In genomic region chr3:69288161-69288895, GRCh38 we compare ENCODE assay signal across 9 cellular contexts.
DNase-seq lines count a peak whose midpoint lies in the region; ATAC-seq, FAIRE-seq and TF ChIP-seq lines count a peak whose summit lies in the region.
"Had no signal": no experiment of that assay in that cellular context is flagged by ENCODE, and none has a peak within 500 bp of the region (broad histone marks: within the 10 kb centered on the region; RNA-seq: fewer than 3 reads in every experiment).

No MANE protein-coding gene starts in this region.

- DNase-seq in NCI-H1105 treated with DMSO at 0.1 percent for 48 hours (lab: John Stamatoyannopoulos, UW) (peak; percentile 9), NCI-H1105 (lab: John Stamatoyannopoulos, UW) (no peak), K562 (ENCODE audit: extremely low read depth in 1 of 4, low spot score in 3 of 4) (no peak), inferior parietal cortex (ENCODE audit: extremely low spot score) (no peak), Ammon's horn (ENCODE audit: low spot score) (no peak)
- DNase-seq in stimulated activated CD4-positive, alpha-beta T cell treated with anti-CD3 and anti-CD28 coated beads, Interleukin-4, amount 100 ng/mL, for 48 hours (ENCODE audit: low read depth in 2 of 2): peak; percentile 34 to 65
- DNase-seq in CD4-positive, alpha-beta T cell: no peak

- H4K20me1 ChIP-seq in KMS-11 (ENCODE audit: insufficient read depth) (no peaks in the 10 kb centered on the region), K562 (replicated peaks; ENCODE audit: control insufficient read depth, insufficient read depth, low read length) (no peaks in the 10 kb centered on the region)

- H3K4me3 Mint-ChIP-seq in CD4-positive, alpha-beta T cell: no peak overlapping the region

- 4% methylated on average over 11 of the region's 12 CpGs for WGBS in K562 (ENCODE audit: insufficient coverage, low coverage, missing lambda C conversion rate)

- H3K27me3 ChIP-seq in KMS-11 (ENCODE audit: insufficient read depth, low read depth) (no peaks in the 10 kb centered on the region), K562 (ENCODE audit: control insufficient read depth in 2 of 2, insufficient read depth in 2 of 2, low read length in 2 of 2) (peaks cover 7% of the 10 kb centered on the region in 2 experiments; a peak in 2 of 5 replicates)
- H3K27me3 ChIP-seq in CD4-positive, alpha-beta T cell (ENCODE audit: control insufficient read depth, insufficient read depth, low read length): no peaks in the 10 kb centered on the region

- no peaks in the 10 kb centered on the region for H3K36me3 ChIP-seq in KMS-11 (ENCODE audit: insufficient read depth)
- no peaks in the 10 kb centered on the region for H3K36me3 ChIP-seq in K562 (ENCODE audit: control insufficient read depth, insufficient read depth, low read length)

- no peak for TF ChIP-seq POLR2A in K562 (conservative IDR thresholded peaks at IDR 0.05)

- no peak overlapping the region for H3K4me3 ChIP-seq in KMS-11 (IDR thresholded peaks at IDR 0.05; ENCODE audit: insufficient read depth, low read depth, low read length)
- H3K4me3 ChIP-seq in K562: no peak overlapping the region

- H3K36me3 Mint-ChIP-seq in CD4-positive, alpha-beta T cell (ENCODE audit: low read depth): no peaks in the 10 kb centered on the region

- no peak overlapping the region for H3K27ac Mint-ChIP-seq in CD4-positive, alpha-beta T cell

- no peak for TF ChIP-seq EP300 in K562 (IDR thresholded peaks at IDR 0.05; ENCODE audit: low read length)

- POLR2A ChIA-PET in K562 (lab: Yijun Ruan, JAX): no interaction called here
- POLR2A ChIA-PET in CD4-positive, alpha-beta T cell (lab: Charles Lee): no interaction called here

- H3K27me3 Mint-ChIP-seq in CD4-positive, alpha-beta T cell: no peaks in the 10 kb centered on the region

- no peaks in the 10 kb centered on the region for H3K9me3 Mint-ChIP-seq in CD4-positive, alpha-beta T cell

- H3K27ac ChIP-seq in KMS-11 (peak overlapping the region; percentile 27; the same call in 1 of the 2 replicates), K562 (ENCODE audit: extremely low read depth, low read depth, low read length) (no peak overlapping the region)
- H3K27ac ChIP-seq in CD4-positive, alpha-beta T cell (ENCODE audit: low read depth, low read length): no peak overlapping the region

- in situ Hi-C loops in K562 (cut with MboI): no loop called here

- CTCF ChIA-PET in K562 (lab: Yijun Ruan, JAX; ENCODE audit: low intra/inter-chr PET ratio): no interaction called here
- CTCF ChIA-PET in CD4-positive, alpha-beta T cell (lab: Charles Lee): interaction anchor here (0.6 kb wide), 1 partner anchor 9 kb away, joined by 4 read pairs; no protein-coding TSS in a partner anchor

- no peak for TF ChIP-seq CTCF in KMS-11 (conservative IDR thresholded peaks at IDR 0.05; ENCODE audit: low read depth, low read length)
- no peak for TF ChIP-seq CTCF in K562 (IDR thresholded peaks at IDR 0.05 in 2 of 3, conservative IDR thresholded peaks at IDR 0.05 in 1 of 3; ENCODE audit: insufficient read depth in 2 of 3, low read depth in 1 of 3, low read length in 3 of 3)
- TF ChIP-seq CTCF in CD4-positive, alpha-beta T cell (IDR thresholded peaks at IDR 0.05): no peak

- H3K9me3 ChIP-seq in K562 (replicated peaks; ENCODE audit: control insufficient read depth, insufficient read depth, low read depth, low read length): no peaks in the 10 kb centered on the region
- H3K9me3 ChIP-seq in CD4-positive, alpha-beta T cell (ENCODE audit: control insufficient read depth, low read length): no peaks in the 10 kb centered on the region

- H3K9ac ChIP-seq in KMS-11: no peak overlapping the region
- no peak overlapping the region for H3K9ac ChIP-seq in K562 (ENCODE audit: insufficient read depth in 1 of 2, low read depth in 2 of 2, low read length in 2 of 2)

- intact Hi-C loops in K562 (cut with micrococcal nuclease): no loop called here
- intact Hi-C loops in CD4-positive, alpha-beta T cell (cut with DNase I, micrococcal nuclease): no loop called here

- H3K79me2 ChIP-seq in KMS-11 (ENCODE audit: insufficient read depth, low read depth) (no peaks in the 10 kb centered on the region), K562 (ENCODE audit: control insufficient read depth, insufficient read depth, low read length) (no peaks in the 10 kb centered on the region)

- H3K4me1 Mint-ChIP-seq in CD4-positive, alpha-beta T cell (ENCODE audit: low read depth): peaks cover 10% of the 10 kb centered on the region

- TF ChIP-seq RAD21 in K562 (CRISPR knock-in tag; conservative IDR thresholded peaks at IDR 0.05 in 1 of 2, IDR thresholded peaks at IDR 0.05 in 1 of 2): no peak

- H3K4me2 ChIP-seq in KMS-11 (peak overlapping the region; percentile 35), K562 (ENCODE audit: insufficient read depth, low read length) (no peak overlapping the region)

- BruUV-seq in K562 (replicated peaks; lab: Mats Ljungman, UMichigan): no TSS peak

- no peak for FAIRE-seq in K562 (lab: Jason Lieb, UNC)
- FAIRE-seq: A204.1 had no signal

- no peaks in the 10 kb centered on the region for H3K9me1 ChIP-seq in K562 (ENCODE audit: control insufficient read depth, insufficient read depth, low read length)

- no peak for ATAC-seq in K562
- no peak for ATAC-seq in CD4-positive, alpha-beta T cell (ENCODE audit: poor library complexity)

- H3K4me1 ChIP-seq in KMS-11 (ENCODE audit: low read depth, poor library complexity, severe bottlenecking) (peaks cover 22% of the 10 kb centered on the region), K562 (replicated peaks in 1 of 2; ENCODE audit: control insufficient read depth in 2 of 2, insufficient read depth in 2 of 2, low read length in 2 of 2) (no peaks in the 10 kb centered on the region)

- H2AFZ ChIP-seq in KMS-11 (ENCODE audit: low read depth) (peak overlapping the region; percentile 41; the same call in 1 of the 2 replicates), K562 (ENCODE audit: low read depth, low read length) (no peak overlapping the region)

TF ChIP-seq in K562, 482 proteins besides CTCF, POLR2A, EP300 and RAD21:
- peak; percentile 49; the same call in 1 of the 2 replicates for TF ChIP-seq NFIC (IDR thresholded peaks at IDR 0.05)
- TF ChIP-seq MCM2 (IDR thresholded peaks at IDR 0.05; ENCODE audit: low read depth): no peak

Comparison
In these comparisons a context has a peak if more than half of its experiments do, and no peak if none do; other contexts are left out.
1. DNase-seq: peak in NCI-H1105 treated with DMSO at 0.1 percent for 48 hours (single experiment) and stimulated activated CD4-positive, alpha-beta T cell treated with anti-CD3 and anti-CD28 coated beads, Interleukin-4, amount 100 ng/mL, for 48 hours (2 of 2); none in NCI-H1105 (single experiment), K562 (0 of 4), CD4-positive, alpha-beta T cell (0 of 10), inferior parietal cortex (single experiment) and Ammon's horn (single experiment).